Comparison of ENCODE assay signal across 12 cellular contexts in genomic region chr11:67313125-67313890, GRCh38. TPM values are rescaled to one million over a fixed set of nuclear protein-coding genes. Genes with fewer than 3 reads are reported as not detected.
A peak's percentile ranks its signal among the peaks of the same experiment; 100 is the strongest.
DNase-seq lines count a peak whose midpoint lies in the region; ATAC-seq and TF ChIP-seq lines count a peak whose summit lies in the region.
"Had no signal": no experiment of that assay in that cellular context is flagged by ENCODE, and none has a peak within 500 bp of the region (broad histone marks: within the 10 kb centered on the region; RNA-seq: fewer than 3 reads in every experiment).

No MANE protein-coding gene starts in this region.

- H3K4me1 Mint-ChIP-seq in T-helper 2 cell treated with Interferon-gamma antibody and Interleukin-4, amounts not matched to agents 5 μg/mL and 100 μg/mL, for 36 hours (ENCODE audit: low read depth), result peaks cover 33% of the 10 kb centered on the region
- H3K4me1 Mint-ChIP-seq in WTC11, result peaks cover under 1% of the 10 kb centered on the region

- H3K27me3 ChIP-seq in esophagus squamous epithelium, result no peaks in the 10 kb centered on the region
- no peaks in the 10 kb centered on the region for H3K27me3 ChIP-seq in spleen (replicated peaks in 1 of 7)
- H3K27me3 ChIP-seq: right lobe of liver, thyroid gland had no signal

- peaks cover 4% of the 10 kb centered on the region for H3K27me3 Mint-ChIP-seq in T-helper 2 cell treated with Interferon-gamma antibody and Interleukin-4, amounts not matched to agents 5 μg/mL and 100 μg/mL, for 36 hours (ENCODE audit: low read depth)
- peaks cover 19% of the 10 kb centered on the region for H3K27me3 Mint-ChIP-seq in WTC11 (ENCODE audit: low read depth)

- 60 to 61% methylated on average over 11 of the region's 11 CpGs for WGBS in esophagus squamous epithelium, 2 donors
- 87 to 92% (median 91%) methylated on average over 11 of the region's 11 CpGs for WGBS in spleen, 5 donors

- H3K4me3 ChIP-seq in esophagus squamous epithelium (no peak overlapping the region), spleen (peak overlapping the region in 1 of 8 donors; percentile 3)
- H3K4me3 ChIP-seq: A549, right lobe of liver, thyroid gland had no signal

- ATAC-seq in WTC11 (no peak), HG03571 (IDR thresholded peaks at IDR 0.05; ENCODE audit: unreplicated experiment) (no peak)
- ATAC-seq: A549 had no signal

- CTCF ChIA-PET in WTC11 (lab: Charles Lee), result interaction anchor here (1.0 to 5.4 kb wide), 3 partner anchors 11 to 88 kb away, joined by 3 to 103 read pairs (median 5); partner anchors contain the start of genes PPP1CA and SSH3

- H3K36me3 Mint-ChIP-seq in T-helper 2 cell treated with Interferon-gamma antibody and Interleukin-4, amounts not matched to agents 5 μg/mL and 100 μg/mL, for 36 hours (ENCODE audit: low read depth), result peaks cover 3% of the 10 kb centered on the region
- H3K36me3 Mint-ChIP-seq in WTC11, result peaks cover 2% of the 10 kb centered on the region; the same call in 1 of the 2 replicates

- H3K4me1 ChIP-seq in esophagus squamous epithelium, result peaks cover 51 to 89% (median 53%) of the 10 kb centered on the region in 3 donors
- peaks cover 11 to 53% (median 28%) of the 10 kb centered on the region in 6 donors for H3K4me1 ChIP-seq in spleen

- POLR2A ChIA-PET in WTC11 (lab: Charles Lee), result no interaction called here

- H3K9me3 ChIP-seq in esophagus squamous epithelium, result no peaks in the 10 kb centered on the region
- H3K9me3 ChIP-seq in spleen, result no peaks in the 10 kb centered on the region
- H3K9me3 ChIP-seq: A549, right lobe of liver, thyroid gland had no signal

- H3K36me3 ChIP-seq in esophagus squamous epithelium, result peaks cover 0 to 30% (median 18%) of the 10 kb centered on the region in 3 donors
- peaks cover 0 to 37% (median 12%) of the 10 kb centered on the region in 6 donors for H3K36me3 ChIP-seq in spleen

- no peaks in the 10 kb centered on the region for H3K9me3 Mint-ChIP-seq in T-helper 2 cell treated with Interferon-gamma antibody and Interleukin-4, amounts not matched to agents 5 μg/mL and 100 μg/mL, for 36 hours
- no peaks in the 10 kb centered on the region for H3K9me3 Mint-ChIP-seq in WTC11

- peak overlapping the region; percentile 46 for H3K4me3 Mint-ChIP-seq in T-helper 2 cell treated with Interferon-gamma antibody and Interleukin-4, amounts not matched to agents 5 μg/mL and 100 μg/mL, for 36 hours
- no peak overlapping the region for H3K4me3 Mint-ChIP-seq in WTC11

- peak overlapping the region; percentile 57 for H3K27ac Mint-ChIP-seq in T-helper 2 cell treated with Interferon-gamma antibody and Interleukin-4, amounts not matched to agents 5 μg/mL and 100 μg/mL, for 36 hours
- H3K27ac Mint-ChIP-seq in WTC11, result peak overlapping the region; percentile 29; the same call in 1 of the 2 replicates

- DNase-seq in T-helper 2 cell treated with Interferon-gamma antibody and Interleukin-4, amounts not matched to agents 5 μg/mL and 100 μg/mL, for 36 hours (ENCODE audit: low spot score), result no peak
- DNase-seq in T-helper 2 cell (no peak), WTC11 (ENCODE audit: low spot score) (no peak), esophagus squamous epithelium (lab: John Stamatoyannopoulos, UW) (no peak), spleen (no peak), ecto neural progenitor cell (ENCODE audit: low spot score) (no peak), NCI-H748 treated with DMSO at 0.1 percent for 48 hours (lab: John Stamatoyannopoulos, UW) (no peak)
- DNase-seq: NCI-H524 treated with DMSO at 0.1 percent for 48 hours, thyroid gland had no signal

- H3K27ac ChIP-seq in esophagus squamous epithelium, result peak overlapping the region; percentile 93 to 99 (median 96)
- H3K27ac ChIP-seq in spleen, result peak overlapping the region in 7 of 8 donors; percentile 60 to 81 (median 73)
- H3K27ac ChIP-seq: right lobe of liver, thyroid gland had no signal

- intact Hi-C loops in esophagus squamous epithelium (cut with DNase I), result loop anchor here (10.0 kb wide), 1 partner anchor 259 kb away; the partner anchor contains the start of gene RHOD
- intact Hi-C loops in spleen (cut with DNase I; ENCODE audit: low total_unique reads), result no loop called here

- no peak for TF ChIP-seq CTCF in WTC11 (IDR thresholded peaks at IDR 0.05)
- TF ChIP-seq CTCF in esophagus squamous epithelium (IDR thresholded peaks at IDR 0.05), result no peak
- TF ChIP-seq CTCF in spleen (IDR thresholded peaks at IDR 0.05 in 8 of 11, conservative IDR thresholded peaks at IDR 0.05 in 3 of 11), result no peak

- TF ChIP-seq POLR2A in esophagus squamous epithelium (IDR thresholded peaks at IDR 0.05), result no peak
- no peak for TF ChIP-seq POLR2A in spleen (IDR thresholded peaks at IDR 0.05)

TF ChIP-seq in WTC11, 78 proteins besides CTCF, POLR2A, EP300 and RAD21:
- TF ChIP-seq ATF3 (CRISPR knock-in tag; conservative IDR thresholded peaks at IDR 0.05) (no peak), ZNF317 (CRISPR knock-in tag; IDR thresholded peaks at IDR 0.05; ENCODE audit: borderline replicate concordance, low read depth) (no peak), RELA (CRISPR knock-in tag; IDR thresholded peaks at IDR 0.05; ENCODE audit: borderline replicate concordance) (no peak)

RNA-seq across cellular contexts. Expression of gene SSH3, which starts 10.0 kb away (rescaled TPM):
- 34.8 to 43.4 TPM (median 42.3 TPM) in 3 replicates for total RNA-seq in WTC11 (2021)
- total RNA-seq in esophagus squamous epithelium, result 10 to 100 TPM; 51.4 to 78.4 (median 64.8) TPM
- total RNA-seq in spleen, result 10 to 100 TPM; 14.6 to 31.8 (median 22.9) TPM
- polyA plus RNA-seq in spleen, result 10 to 100 TPM in 1 of 3 donors, 1 to 10 TPM in 2; 4.3 to 11.1 (median 5.9) TPM

RNA-seq across cellular contexts. Expression of gene ANKRD13D, which starts 24.2 kb away (rescaled TPM):
- 36.8 to 55.5 TPM (median 42.4 TPM) in 3 replicates for total RNA-seq in WTC11 (2021)
- total RNA-seq in esophagus squamous epithelium, result 10 to 100 TPM; 27.4 to 50.6 (median 41.6) TPM
- 100 to 1,000 TPM in 5 of 7 donors, 10 to 100 TPM in 2; 67.3 to 151 (median 124) TPM for total RNA-seq in spleen
- polyA plus RNA-seq in spleen, result 100 to 1,000 TPM in 2 of 3 donors, 10 to 100 TPM in 1; 65.2 to 138 (median 129) TPM

RNA-seq across cellular contexts. Expression of gene POLD4, which starts 40.0 kb away (rescaled TPM):
- total RNA-seq in WTC11 (2021), result 30.3 to 38.3 TPM (median 37.7 TPM) in 3 replicates
- total RNA-seq in esophagus squamous epithelium, result 100 to 1,000 TPM in 1 of 4 donors, 10 to 100 TPM in 3; 62.6 to 113 (median 74.7) TPM
- 100 to 1,000 TPM in 4 of 7 donors, 10 to 100 TPM in 3; 81.4 to 159 (median 103) TPM for total RNA-seq in spleen
- 100 to 1,000 TPM; 267 to 290 (median 279) TPM for polyA plus RNA-seq in spleen

RNA-seq across cellular contexts. Expression of gene GRK2, which starts 47.0 kb away (rescaled TPM):
- total RNA-seq in WTC11 (2021), result 59.4 to 68.1 TPM (median 61.4 TPM) in 3 replicates
- total RNA-seq in esophagus squamous epithelium, result 10 to 100 TPM; 54.1 to 93.2 (median 68.5) TPM
- 100 to 1,000 TPM; 168 to 301 (median 263) TPM for total RNA-seq in spleen
- 100 to 1,000 TPM; 119 to 270 (median 192) TPM for polyA plus RNA-seq in spleen
